Comparison of ENCODE assay signal across 1 cellular context in genomic region chr22:41448189-41448808, GRCh38.
A peak's percentile ranks its signal among the peaks of the same experiment; 100 is the strongest.
TF ChIP-seq lines count a peak whose summit lies in the region.

No MANE protein-coding gene starts in this region.

TF ChIP-seq in HepG2, 621 proteins besides CTCF, POLR2A, EP300 and RAD21 (continued from another document and continues in another):
- no peak for TF ChIP-seq ZBTB49 (CRISPR knock-in tag; IDR thresholded peaks at IDR 0.05; ENCODE audit: borderline replicate concordance)
- TF ChIP-seq ZBTB34 (CRISPR knock-in tag; IDR thresholded peaks at IDR 0.05), result no peak
- no peak for TF ChIP-seq ZNF589 (CRISPR knock-in tag; conservative IDR thresholded peaks at IDR 0.05)
- 0 out of 2 replicates have a peak, but pooled peaks have one; percentile 46 for TF ChIP-seq YEATS4 (CRISPR knock-in tag; IDR thresholded peaks at IDR 0.05; ENCODE audit: borderline replicate concordance)
- TF ChIP-seq KLF13 (CRISPR knock-in tag; IDR thresholded peaks at IDR 0.05), result peak; percentile 87; the same call in 1 of the 2 replicates
- TF ChIP-seq HNF1B (CRISPR knock-in tag; IDR thresholded peaks at IDR 0.05), result peak; percentile 75; the same call in 1 of the 2 replicates
- TF ChIP-seq STAT6 (CRISPR knock-in tag; IDR thresholded peaks at IDR 0.05; ENCODE audit: borderline replicate concordance), result peak; percentile 88; the same call in 1 of the 2 replicates
- TF ChIP-seq MIER2 (CRISPR knock-in tag; IDR thresholded peaks at IDR 0.05), result no peak
- TF ChIP-seq WIZ (CRISPR knock-in tag; IDR thresholded peaks at IDR 0.05), result no peak
- TF ChIP-seq ZNF264 (CRISPR knock-in tag; IDR thresholded peaks at IDR 0.05), result no peak
- TF ChIP-seq E2F2 (CRISPR knock-in tag; IDR thresholded peaks at IDR 0.05; ENCODE audit: borderline replicate concordance), result no peak
- no peak for TF ChIP-seq ARNTL (CRISPR knock-in tag; IDR thresholded peaks at IDR 0.05)
- TF ChIP-seq ZNF343 (CRISPR knock-in tag; IDR thresholded peaks at IDR 0.05), result no peak
- no peak for TF ChIP-seq ZNF691 (CRISPR knock-in tag; IDR thresholded peaks at IDR 0.05; ENCODE audit: borderline replicate concordance, low read depth)
- TF ChIP-seq ZSCAN29 (CRISPR knock-in tag; conservative IDR thresholded peaks at IDR 0.05), result no peak
- TF ChIP-seq ZNF687 (CRISPR knock-in tag; IDR thresholded peaks at IDR 0.05), result peak; percentile 68
- TF ChIP-seq KIAA2018 (CRISPR knock-in tag; IDR thresholded peaks at IDR 0.05; ENCODE audit: borderline replicate concordance), result no peak
- TF ChIP-seq CREB1 (IDR thresholded peaks at IDR 0.05), result peak; percentile 93
- TF ChIP-seq CREB1 (CRISPR knock-in tag; IDR thresholded peaks at IDR 0.05), result peak; percentile 95
- no peak for TF ChIP-seq FOXC1 (CRISPR knock-in tag; IDR thresholded peaks at IDR 0.05; ENCODE audit: borderline replicate concordance)
- TF ChIP-seq BORCS8-MEF2B (CRISPR knock-in tag; IDR thresholded peaks at IDR 0.05), result peak; percentile 30; the same call in 1 of the 2 replicates
- no peak for TF ChIP-seq ZNF570 (CRISPR knock-in tag; IDR thresholded peaks at IDR 0.05; ENCODE audit: borderline replicate concordance)
- no peak; the same call in 1 of the 2 replicates for TF ChIP-seq MLX (CRISPR knock-in tag; IDR thresholded peaks at IDR 0.05)
- peak; percentile 86 for TF ChIP-seq NFYB (CRISPR knock-in tag; IDR thresholded peaks at IDR 0.05)
- TF ChIP-seq ATRX (CRISPR knock-in tag; IDR thresholded peaks at IDR 0.05; ENCODE audit: borderline replicate concordance), result no peak
- peak; percentile 75; the same call in 1 of the 3 replicates for TF ChIP-seq MXI1 (IDR thresholded peaks at IDR 0.05; ENCODE audit: borderline replicate concordance, low read depth, low read length)
- no peak for TF ChIP-seq ZNF101 (CRISPR knock-in tag; IDR thresholded peaks at IDR 0.05; ENCODE audit: borderline replicate concordance, low read depth)
